Comparison of ENCODE assay signal across 8 cellular contexts in genomic region chr13:43908156-43909126, GRCh38. TPM values are rescaled to one million over a fixed set of nuclear protein-coding genes. Genes with fewer than 3 reads are reported as not detected.
DNase-seq lines count a peak whose midpoint lies in the region; ATAC-seq and TF ChIP-seq lines count a peak whose summit lies in the region.

No MANE protein-coding gene starts in this region.

- POLR2A ChIA-PET in A673 (lab: Charles Lee; ENCODE audit: low non-redundant PET): no interaction called here

- BruUV-seq in A673 (replicated peaks; lab: Mats Ljungman, UMichigan): no TSS peak

- DNase-seq in A673 (ENCODE audit: low spot score) (peak; percentile 52), ELR (ENCODE audit: low read depth) (peak; percentile 83), NCI-H2107 (lab: John Stamatoyannopoulos, UW) (peak; percentile 2), cardiac fibroblast (ENCODE audit: low read depth in 2 of 2) (peak; percentile 72 to 78), right lobe of liver (no peak), uterus (no peak)

- H3K27me3 ChIP-seq in A673 (replicated peaks; ENCODE audit: insufficient read depth, low read depth, low read length, poor library complexity): no peaks in the 10 kb centered on the region
- no peaks in the 10 kb centered on the region for H3K27me3 ChIP-seq in right lobe of liver
- no peaks in the 10 kb centered on the region for H3K27me3 ChIP-seq in uterus

- H3K4me3 ChIP-seq in A673 (ENCODE audit: low read depth, low read length, poor library complexity, severe bottlenecking): no peak overlapping the region
- no peak overlapping the region for H3K4me3 ChIP-seq in cardiac fibroblast (replicated peaks in 1 of 2; ENCODE audit: low read depth in 2 of 2, low read length in 2 of 2)
- no peak overlapping the region for H3K4me3 ChIP-seq in right lobe of liver
- H3K4me3 ChIP-seq in uterus: no peak overlapping the region

- intact Hi-C loops in A673 (cut with micrococcal nuclease; ENCODE audit: unreplicated experiment) (loop anchor here (1.0 to 10.0 kb wide), 4 partner anchors 140 to 1396 kb away; no protein-coding TSS in a partner anchor), right lobe of liver (cut with DNase I) (loop anchor here in 1 of 2 donors (10.0 kb wide), 1 partner anchor 556 kb away; no protein-coding TSS in a partner anchor), uterus (cut with DNase I; ENCODE audit: low total_unique reads) (loop anchor here (10.0 kb wide), 1 partner anchor 536 kb away; no protein-coding TSS in a partner anchor)

- ATAC-seq in right lobe of liver (peak; percentile 55 to 73 (median 66)), HG03108 (IDR thresholded peaks at IDR 0.05; ENCODE audit: unreplicated experiment) (no peak), GM18511 (IDR thresholded peaks at IDR 0.05; ENCODE audit: unreplicated experiment) (no peak)

- H3K36me3 ChIP-seq in A673 (ENCODE audit: insufficient read depth, low read length, poor library complexity, severe bottlenecking) (no peaks in the 10 kb centered on the region), right lobe of liver (no peaks in the 10 kb centered on the region), uterus (no peaks in the 10 kb centered on the region)

- no peaks in the 10 kb centered on the region for H3K9me3 ChIP-seq in A673 (ENCODE audit: low read depth, low read length, poor library complexity, severe bottlenecking)
- H3K9me3 ChIP-seq in right lobe of liver: no peaks in the 10 kb centered on the region
- no peaks in the 10 kb centered on the region for H3K9me3 ChIP-seq in uterus

- H3K4me1 ChIP-seq in A673 (ENCODE audit: insufficient read depth, low read length, poor library complexity, severe bottlenecking): no peaks in the 10 kb centered on the region
- no peaks in the 10 kb centered on the region for H3K4me1 ChIP-seq in right lobe of liver
- no peaks in the 10 kb centered on the region for H3K4me1 ChIP-seq in uterus

- 2% methylated on average over 2 of the region's 2 CpGs for WGBS in right lobe of liver (ENCODE audit: insufficient coverage, low coverage, low lambda C conversion rate, missing lambda C conversion rate)

- CTCF ChIA-PET in A673 (lab: Charles Lee): interaction anchor here (0.6 to 2.5 kb wide), 3 partner anchors 140 to 643 kb away, joined by 3 to 14 read pairs (median 4); no protein-coding TSS in a partner anchor

- H3K27ac ChIP-seq in A673 (ENCODE audit: low read depth, low read length, poor library complexity, severe bottlenecking) (no peak overlapping the region), right lobe of liver (no peak overlapping the region), uterus (no peak overlapping the region)

- TF ChIP-seq CTCF in A673 (conservative IDR thresholded peaks at IDR 0.05; ENCODE audit: low read depth, low read length) (peak; percentile 64), cardiac fibroblast (IDR thresholded peaks at IDR 0.05; ENCODE audit: low read depth, low read length) (no peak), right lobe of liver (IDR thresholded peaks at IDR 0.05) (peak; percentile 58 to 64 (median 63)), uterus (IDR thresholded peaks at IDR 0.05) (peak; percentile 41 to 58 (median 50))

- TF ChIP-seq POLR2A in right lobe of liver (IDR thresholded peaks at IDR 0.05): no peak
- TF ChIP-seq POLR2A in uterus (IDR thresholded peaks at IDR 0.05): no peak

RNA-seq across cellular contexts. Expression of gene LACC1, which starts 28.7 kb away (rescaled TPM):
- total RNA-seq in A673 (2021) (0.47 and 0.59 TPM in 2 replicates), right lobe of liver (1 to 10 TPM; 2.7 to 8.4 (median 4.5) TPM), uterus (1 to 10 TPM; 1.0 to 7.7 (median 5.4) TPM)

RNA-seq across cellular contexts. Expression of gene CCDC122, which starts 28.9 kb away (rescaled TPM):
- total RNA-seq in A673 (2021): 1.2 and 2.6 TPM in 2 replicates
- total RNA-seq in right lobe of liver: 1 to 10 TPM; 1.7 to 4.9 (median 3.1) TPM
- total RNA-seq in uterus: 10 to 100 TPM in 1 of 4 donors, 1 to 10 TPM in 3; 3.5 to 18.0 (median 5.8) TPM

Comparison
In these comparisons a context has a peak if more than half of its experiments do, and no peak if none do; other contexts are left out.
1. DNase-seq: peak in A673 (single experiment), ELR (single experiment), NCI-H2107 (single experiment) and cardiac fibroblast (2 of 2); none in right lobe of liver (0 of 3) and uterus (0 of 2).
2. ATAC-seq: peak in right lobe of liver (4 of 4); none in HG03108 (single experiment) and GM18511 (single experiment).